Comparison of ENCODE assay signal across 1 cellular context in the genomic region with DNA sequence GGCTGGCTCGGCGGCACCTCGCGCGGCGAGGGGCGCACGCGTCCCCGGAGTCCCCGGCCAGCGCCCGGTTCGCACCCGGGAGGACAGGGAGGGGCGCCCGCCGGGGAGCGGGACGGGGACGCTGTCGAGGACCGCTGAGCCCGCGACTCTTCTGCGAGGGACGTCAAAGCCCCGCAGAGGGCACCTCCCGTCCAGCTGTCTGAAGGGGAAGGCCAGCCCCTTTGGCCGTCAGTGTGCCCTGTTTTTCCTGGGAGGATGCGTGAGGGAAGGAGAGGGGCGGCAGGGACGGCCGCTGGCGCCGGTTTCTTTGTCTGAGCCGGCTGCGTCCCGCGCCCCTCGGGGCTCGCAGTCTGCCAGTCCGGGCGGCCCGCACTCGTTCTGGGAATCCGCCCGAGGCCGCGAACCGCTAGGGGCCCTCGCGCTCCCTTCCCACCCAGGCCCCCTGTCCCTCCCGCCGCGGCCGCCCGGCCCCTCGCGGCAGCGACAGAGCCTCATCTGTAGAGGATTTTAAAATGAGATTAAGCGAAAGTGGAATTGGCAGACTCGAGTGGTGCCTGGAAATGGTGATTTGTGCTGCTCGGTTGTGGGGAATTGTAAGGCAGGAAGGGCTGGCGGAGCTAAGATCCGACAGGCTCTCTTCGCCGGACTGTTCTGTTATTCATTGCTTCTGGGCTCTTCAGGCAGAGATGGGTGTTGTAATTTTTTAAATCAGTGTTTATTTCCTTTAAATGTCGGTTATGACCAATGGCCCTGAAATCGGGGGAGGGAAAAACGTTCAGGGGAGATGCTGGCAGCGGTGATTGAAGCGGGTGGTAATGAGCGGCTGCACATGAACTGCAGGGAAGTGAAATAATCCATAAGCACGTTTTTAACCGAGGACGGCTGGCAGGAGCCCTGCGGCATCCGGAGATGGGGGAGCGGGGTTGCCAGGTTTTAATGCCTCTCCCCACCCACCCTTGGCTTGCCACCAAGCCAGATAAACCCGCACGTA.
A peak's percentile ranks its signal among the peaks of the same experiment; 100 is the strongest.
TF ChIP-seq lines count a peak whose summit lies in the region.

No MANE protein-coding gene starts in this region.

TF ChIP-seq in HEK293, 187 proteins besides CTCF, POLR2A, EP300 and RAD21 (continued from another document and continues in another):
- TF ChIP-seq GLIS2 (tag by site-specific recombination; IDR thresholded peaks at IDR 0.05), result peak; percentile 57; the same call in 1 of the 2 replicates
- TF ChIP-seq ZNF175 (tag by site-specific recombination; IDR thresholded peaks at IDR 0.05), result no peak
- no peak for TF ChIP-seq ZNF121 (tag by site-specific recombination; IDR thresholded peaks at IDR 0.05)
- TF ChIP-seq, protein P1, sequence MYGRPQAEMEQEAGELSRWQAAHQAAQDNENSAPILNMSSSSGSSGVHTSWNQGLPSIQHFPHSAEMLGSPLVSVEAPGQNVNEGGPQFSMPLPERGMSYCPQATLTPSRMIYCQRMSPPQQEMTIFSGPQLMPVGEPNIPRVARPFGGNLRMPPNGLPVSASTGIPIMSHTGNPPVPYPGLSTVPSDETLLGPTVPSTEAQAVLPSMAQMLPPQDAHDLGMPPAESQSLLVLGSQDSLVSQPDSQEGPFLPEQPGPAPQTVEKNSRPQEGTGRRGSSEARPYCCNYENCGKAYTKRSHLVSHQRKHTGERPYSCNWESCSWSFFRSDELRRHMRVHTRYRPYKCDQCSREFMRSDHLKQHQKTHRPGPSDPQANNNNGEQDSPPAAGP (tag by site-specific recombination; IDR thresholded peaks at IDR 0.05), result peak; percentile 64; the same call in 1 of the 2 replicates
- TF ChIP-seq ZNF37A (tag by site-specific recombination; IDR thresholded peaks at IDR 0.05), result no peak
- no peak for TF ChIP-seq BCL11A (tag by site-specific recombination; IDR thresholded peaks at IDR 0.05; ENCODE audit: low read depth)
- no peak for TF ChIP-seq ZNF768 (tag by site-specific recombination; IDR thresholded peaks at IDR 0.05)
- no peak for TF ChIP-seq ZNF2 (tag by site-specific recombination; IDR thresholded peaks at IDR 0.05)
- TF ChIP-seq HOXA7 (CRISPR knock-in tag; IDR thresholded peaks at IDR 0.05; ENCODE audit: borderline replicate concordance), result no peak
- TF ChIP-seq, protein P2, sequence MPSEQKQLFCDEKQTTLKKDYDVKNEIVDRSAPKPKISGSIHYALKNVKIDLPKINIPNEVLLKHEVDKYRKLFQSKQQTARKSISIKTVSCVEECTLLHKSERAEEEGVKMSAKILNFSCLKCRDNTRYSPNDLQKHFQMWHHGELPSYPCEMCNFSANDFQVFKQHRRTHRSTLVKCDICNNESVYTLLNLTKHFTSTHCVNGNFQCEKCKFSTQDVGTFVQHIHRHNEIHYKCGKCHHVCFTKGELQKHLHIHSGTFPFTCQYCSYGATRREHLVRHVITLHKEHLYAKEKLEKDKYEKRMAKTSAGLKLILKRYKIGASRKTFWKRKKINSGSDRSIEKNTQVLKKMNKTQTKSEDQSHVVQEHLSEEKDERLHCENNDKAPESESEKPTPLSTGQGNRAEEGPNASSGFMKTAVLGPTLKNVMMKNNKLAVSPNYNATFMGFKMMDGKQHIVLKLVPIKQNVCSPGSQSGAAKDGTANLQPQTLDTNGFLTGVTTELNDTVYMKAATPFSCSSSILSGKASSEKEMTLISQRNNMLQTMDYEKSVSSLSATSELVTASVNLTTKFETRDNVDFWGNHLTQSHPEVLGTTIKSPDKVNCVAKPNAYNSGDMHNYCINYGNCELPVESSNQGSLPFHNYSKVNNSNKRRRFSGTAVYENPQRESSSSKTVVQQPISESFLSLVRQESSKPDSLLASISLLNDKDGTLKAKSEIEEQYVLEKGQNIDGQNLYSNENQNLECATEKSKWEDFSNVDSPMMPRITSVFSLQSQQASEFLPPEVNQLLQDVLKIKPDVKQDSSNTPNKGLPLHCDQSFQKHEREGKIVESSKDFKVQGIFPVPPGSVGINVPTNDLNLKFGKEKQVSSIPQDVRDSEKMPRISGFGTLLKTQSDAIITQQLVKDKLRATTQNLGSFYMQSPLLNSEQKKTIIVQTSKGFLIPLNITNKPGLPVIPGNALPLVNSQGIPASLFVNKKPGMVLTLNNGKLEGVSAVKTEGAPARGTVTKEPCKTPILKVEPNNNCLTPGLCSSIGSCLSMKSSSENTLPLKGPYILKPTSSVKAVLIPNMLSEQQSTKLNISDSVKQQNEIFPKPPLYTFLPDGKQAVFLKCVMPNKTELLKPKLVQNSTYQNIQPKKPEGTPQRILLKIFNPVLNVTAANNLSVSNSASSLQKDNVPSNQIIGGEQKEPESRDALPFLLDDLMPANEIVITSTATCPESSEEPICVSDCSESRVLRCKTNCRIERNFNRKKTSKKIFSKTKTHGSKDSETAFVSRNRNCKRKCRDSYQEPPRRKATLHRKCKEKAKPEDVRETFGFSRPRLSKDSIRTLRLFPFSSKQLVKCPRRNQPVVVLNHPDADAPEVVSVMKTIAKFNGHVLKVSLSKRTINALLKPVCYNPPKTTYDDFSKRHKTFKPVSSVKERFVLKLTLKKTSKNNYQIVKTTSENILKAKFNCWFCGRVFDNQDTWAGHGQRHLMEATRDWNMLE (tag by site-specific recombination; conservative IDR thresholded peaks at IDR 0.05; ENCODE audit: low read depth), result no peak
- no peak for TF ChIP-seq ZNF510 (tag by site-specific recombination; IDR thresholded peaks at IDR 0.05; ENCODE audit: insufficient replicate concordance)
- TF ChIP-seq ZNF785 (tag by site-specific recombination; IDR thresholded peaks at IDR 0.05), result no peak
- TF ChIP-seq ZNF24 (tag by site-specific recombination; IDR thresholded peaks at IDR 0.05), result no peak
- TF ChIP-seq ZNF48 (tag by site-specific recombination; IDR thresholded peaks at IDR 0.05), result no peak
- TF ChIP-seq ZFP41 (tag by site-specific recombination; IDR thresholded peaks at IDR 0.05; ENCODE audit: borderline replicate concordance), result no peak
- TF ChIP-seq MEIS1 (CRISPR knock-in tag; IDR thresholded peaks at IDR 0.05; ENCODE audit: borderline replicate concordance), result no peak
- TF ChIP-seq, protein P3, sequence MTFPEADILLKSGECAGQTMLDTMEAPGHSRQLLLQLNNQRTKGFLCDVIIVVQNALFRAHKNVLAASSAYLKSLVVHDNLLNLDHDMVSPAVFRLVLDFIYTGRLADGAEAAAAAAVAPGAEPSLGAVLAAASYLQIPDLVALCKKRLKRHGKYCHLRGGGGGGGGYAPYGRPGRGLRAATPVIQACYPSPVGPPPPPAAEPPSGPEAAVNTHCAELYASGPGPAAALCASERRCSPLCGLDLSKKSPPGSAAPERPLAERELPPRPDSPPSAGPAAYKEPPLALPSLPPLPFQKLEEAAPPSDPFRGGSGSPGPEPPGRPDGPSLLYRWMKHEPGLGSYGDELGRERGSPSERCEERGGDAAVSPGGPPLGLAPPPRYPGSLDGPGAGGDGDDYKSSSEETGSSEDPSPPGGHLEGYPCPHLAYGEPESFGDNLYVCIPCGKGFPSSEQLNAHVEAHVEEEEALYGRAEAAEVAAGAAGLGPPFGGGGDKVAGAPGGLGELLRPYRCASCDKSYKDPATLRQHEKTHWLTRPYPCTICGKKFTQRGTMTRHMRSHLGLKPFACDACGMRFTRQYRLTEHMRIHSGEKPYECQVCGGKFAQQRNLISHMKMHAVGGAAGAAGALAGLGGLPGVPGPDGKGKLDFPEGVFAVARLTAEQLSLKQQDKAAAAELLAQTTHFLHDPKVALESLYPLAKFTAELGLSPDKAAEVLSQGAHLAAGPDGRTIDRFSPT (tag by site-specific recombination; IDR thresholded peaks at IDR 0.05), result no peak
- TF ChIP-seq ZNF560 (tag by site-specific recombination; IDR thresholded peaks at IDR 0.05; ENCODE audit: borderline replicate concordance), result no peak
- TF ChIP-seq, protein P4, sequence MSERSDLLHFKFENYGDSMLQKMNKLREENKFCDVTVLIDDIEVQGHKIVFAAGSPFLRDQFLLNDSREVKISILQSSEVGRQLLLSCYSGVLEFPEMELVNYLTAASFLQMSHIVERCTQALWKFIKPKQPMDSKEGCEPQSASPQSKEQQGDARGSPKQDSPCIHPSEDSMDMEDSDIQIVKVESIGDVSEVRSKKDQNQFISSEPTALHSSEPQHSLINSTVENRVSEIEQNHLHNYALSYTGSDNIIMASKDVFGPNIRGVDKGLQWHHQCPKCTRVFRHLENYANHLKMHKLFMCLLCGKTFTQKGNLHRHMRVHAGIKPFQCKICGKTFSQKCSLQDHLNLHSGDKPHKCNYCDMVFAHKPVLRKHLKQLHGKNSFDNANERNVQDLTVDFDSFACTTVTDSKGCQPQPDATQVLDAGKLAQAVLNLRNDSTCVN (tag by site-specific recombination; optimal IDR thresholded peaks at IDR 0.05), result peak; percentile 58
- TF ChIP-seq ZEB2 (tag by site-specific recombination; IDR thresholded peaks at IDR 0.05), result no peak
- TF ChIP-seq SP7 (tag by site-specific recombination; IDR thresholded peaks at IDR 0.05), result no peak
- TF ChIP-seq ZSCAN23 (tag by site-specific recombination; IDR thresholded peaks at IDR 0.05), result no peak
- TF ChIP-seq RBAK (tag by site-specific recombination; IDR thresholded peaks at IDR 0.05), result no peak
- no peak for TF ChIP-seq ZNF16 (tag by site-specific recombination; IDR thresholded peaks at IDR 0.05; ENCODE audit: low read depth)
- no peak for TF ChIP-seq PRDM1 (tag by site-specific recombination; IDR thresholded peaks at IDR 0.05)
- TF ChIP-seq ZNF544 (tag by site-specific recombination; IDR thresholded peaks at IDR 0.05), result no peak
- TF ChIP-seq ZNF629 (tag by site-specific recombination; IDR thresholded peaks at IDR 0.05), result no peak
- no peak for TF ChIP-seq ZNF792 (tag by site-specific recombination; IDR thresholded peaks at IDR 0.05)
- TF ChIP-seq SCRT2 (tag by site-specific recombination; IDR thresholded peaks at IDR 0.05), result no peak
- TF ChIP-seq ZNF777 (tag by site-specific recombination; IDR thresholded peaks at IDR 0.05; ENCODE audit: borderline replicate concordance), result peak; percentile 88; the same call in 1 of the 2 replicates
- TF ChIP-seq ZNF596 (tag by site-specific recombination; IDR thresholded peaks at IDR 0.05), result no peak
- TF ChIP-seq GFI1B (tag by site-specific recombination; IDR thresholded peaks at IDR 0.05), result no peak
- no peak for TF ChIP-seq ZSCAN16 (tag by site-specific recombination; IDR thresholded peaks at IDR 0.05)
- no peak for TF ChIP-seq EGR2 (tag by site-specific recombination; IDR thresholded peaks at IDR 0.05; ENCODE audit: low read depth)
- no peak for TF ChIP-seq OSR2 (tag by site-specific recombination; IDR thresholded peaks at IDR 0.05)
- 0 out of 2 replicates have a peak, but pooled peaks have one; percentile 11 for TF ChIP-seq ZIC2 (tag by site-specific recombination; IDR thresholded peaks at IDR 0.05)
- TF ChIP-seq ZNF174 (tag by site-specific recombination; IDR thresholded peaks at IDR 0.05), result no peak
- TF ChIP-seq ZNF624 (tag by site-specific recombination; IDR thresholded peaks at IDR 0.05), result no peak
- TF ChIP-seq, protein P5, sequence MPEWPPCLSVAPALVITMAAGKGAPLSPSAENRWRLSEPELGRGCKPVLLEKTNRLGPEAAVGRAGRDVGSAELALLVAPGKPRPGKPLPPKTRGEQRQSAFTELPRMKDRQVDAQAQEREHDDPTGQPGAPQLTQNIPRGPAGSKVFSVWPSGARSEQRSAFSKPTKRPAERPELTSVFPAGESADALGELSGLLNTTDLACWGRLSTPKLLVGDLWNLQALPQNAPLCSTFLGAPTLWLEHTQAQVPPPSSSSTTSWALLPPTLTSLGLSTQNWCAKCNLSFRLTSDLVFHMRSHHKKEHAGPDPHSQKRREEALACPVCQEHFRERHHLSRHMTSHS (tag by site-specific recombination; IDR thresholded peaks at IDR 0.05), result no peak
- TF ChIP-seq ZNF335 (tag by site-specific recombination; conservative IDR thresholded peaks at IDR 0.05), result peak; percentile 93
- no peak for TF ChIP-seq GLI4 (tag by site-specific recombination; IDR thresholded peaks at IDR 0.05)
- TF ChIP-seq, protein P6, sequence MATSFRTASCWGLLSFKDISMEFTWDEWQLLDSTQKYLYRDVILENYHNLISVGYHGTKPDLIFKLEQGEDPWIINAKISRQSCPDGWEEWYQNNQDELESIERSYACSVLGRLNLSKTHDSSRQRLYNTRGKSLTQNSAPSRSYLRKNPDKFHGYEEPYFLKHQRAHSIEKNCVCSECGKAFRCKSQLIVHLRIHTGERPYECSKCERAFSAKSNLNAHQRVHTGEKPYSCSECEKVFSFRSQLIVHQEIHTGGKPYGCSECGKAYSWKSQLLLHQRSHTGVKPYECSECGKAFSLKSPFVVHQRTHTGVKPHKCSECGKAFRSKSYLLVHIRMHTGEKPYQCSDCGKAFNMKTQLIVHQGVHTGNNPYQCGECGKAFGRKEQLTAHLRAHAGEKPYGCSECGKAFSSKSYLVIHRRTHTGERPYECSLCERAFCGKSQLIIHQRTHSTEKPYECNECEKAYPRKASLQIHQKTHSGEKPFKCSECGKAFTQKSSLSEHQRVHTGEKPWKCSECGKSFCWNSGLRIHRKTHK (tag by site-specific recombination; IDR thresholded peaks at IDR 0.05), result no peak
- TF ChIP-seq, protein P7, sequence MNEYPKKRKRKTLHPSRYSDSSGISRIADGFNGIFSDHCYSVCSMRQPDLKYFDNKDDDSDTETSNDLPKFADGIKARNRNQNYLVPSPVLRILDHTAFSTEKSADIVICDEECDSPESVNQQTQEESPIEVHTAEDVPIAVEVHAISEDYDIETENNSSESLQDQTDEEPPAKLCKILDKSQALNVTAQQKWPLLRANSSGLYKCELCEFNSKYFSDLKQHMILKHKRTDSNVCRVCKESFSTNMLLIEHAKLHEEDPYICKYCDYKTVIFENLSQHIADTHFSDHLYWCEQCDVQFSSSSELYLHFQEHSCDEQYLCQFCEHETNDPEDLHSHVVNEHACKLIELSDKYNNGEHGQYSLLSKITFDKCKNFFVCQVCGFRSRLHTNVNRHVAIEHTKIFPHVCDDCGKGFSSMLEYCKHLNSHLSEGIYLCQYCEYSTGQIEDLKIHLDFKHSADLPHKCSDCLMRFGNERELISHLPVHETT (tag by site-specific recombination; IDR thresholded peaks at IDR 0.05), result no peak
- TF ChIP-seq, protein P8, sequence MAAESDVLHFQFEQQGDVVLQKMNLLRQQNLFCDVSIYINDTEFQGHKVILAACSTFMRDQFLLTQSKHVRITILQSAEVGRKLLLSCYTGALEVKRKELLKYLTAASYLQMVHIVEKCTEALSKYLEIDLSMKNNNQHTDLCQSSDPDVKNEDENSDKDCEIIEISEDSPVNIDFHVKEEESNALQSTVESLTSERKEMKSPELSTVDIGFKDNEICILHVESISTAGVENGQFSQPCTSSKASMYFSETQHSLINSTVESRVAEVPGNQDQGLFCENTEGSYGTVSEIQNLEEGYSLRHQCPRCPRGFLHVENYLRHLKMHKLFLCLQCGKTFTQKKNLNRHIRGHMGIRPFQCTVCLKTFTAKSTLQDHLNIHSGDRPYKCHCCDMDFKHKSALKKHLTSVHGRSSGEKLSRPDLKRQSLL (tag by site-specific recombination; IDR thresholded peaks at IDR 0.05), result no peak
- TF ChIP-seq ZXDB (tag by site-specific recombination; IDR thresholded peaks at IDR 0.05), result no peak
